Comparison of ENCODE assay signal across 13 cellular contexts in genomic region chr4:34850983-34851382, GRCh38.
"Had no signal": no experiment of that assay in that cellular context is flagged by ENCODE, and none has a peak within 500 bp of the region (broad histone marks: within the 10 kb centered on the region; RNA-seq: fewer than 3 reads in every experiment).

No MANE protein-coding gene starts in this region.

- H3K4me3 ChIP-seq: gastrocnemius medialis, ovary, transverse colon had no signal

- ATAC-seq: activated CD8-positive, alpha-beta memory T cell treated with anti-CD3 and anti-CD28 coated beads, Interleukin-2, amount 10 ng/mL, durations not matched to agents 7 days and 5 days; esophagus mucosa; gastrocnemius medialis had no signal

- DNase-seq: activated CD4-positive, alpha-beta T cell treated with anti-CD3 and anti-CD28 coated beads, Interleukin-2, amount 50 U/mL, for 4 hours; activated CD4-positive, CD25-positive, alpha-beta regulatory T cell treated with anti-CD3 and anti-CD28 coated beads, Interleukin-2, amount 50 U/mL, for 72 hours; activated CD8-positive, alpha-beta memory T cell treated with anti-CD3 and anti-CD28 coated beads, Interleukin-2, amount 10 ng/mL, durations not matched to agents 7 days and 5 days; activated effector memory CD4-positive, alpha-beta T cell treated with Interleukin-2 at 50 U/mL for 16 hours; activated T-cell treated with anti-CD3 and anti-CD28 coated beads, Interleukin-2, amount 50 U/mL, for 24 hours; amniotic stem cell; cerebellar nuclear complex; gastrocnemius medialis; ovary; stimulated activated CD4-positive, alpha-beta T cell treated with anti-CD3 and anti-CD28 coated beads, Interleukin-4, amount 100 ng/mL, for 4 hours; T-helper 9 cell; transverse colon had no signal
